Comparison of ENCODE assay signal across 11 cellular contexts in the genomic region with DNA sequence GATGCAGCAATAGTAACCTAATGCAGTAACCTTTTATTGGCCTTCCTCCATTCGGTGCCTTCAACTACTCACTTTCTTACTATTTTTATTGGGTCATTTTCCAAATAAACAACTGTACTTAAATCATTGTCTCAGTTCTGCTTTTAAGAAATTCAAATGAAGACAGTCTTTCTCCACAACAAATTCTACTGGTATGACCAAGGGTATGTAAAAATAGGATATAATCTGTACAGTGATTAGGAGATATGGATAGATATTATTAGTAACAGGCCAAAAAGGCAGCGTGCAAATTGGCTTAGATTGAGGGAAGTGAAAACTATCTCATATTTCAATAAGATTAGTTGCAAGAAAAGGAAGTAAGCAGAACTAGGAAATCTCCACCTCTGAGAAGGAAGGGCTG.
DNase-seq lines count a peak whose midpoint lies in the region; ATAC-seq and TF ChIP-seq lines count a peak whose summit lies in the region.
"Had no signal": no experiment of that assay in that cellular context is flagged by ENCODE, and none has a peak within 500 bp of the region (broad histone marks: within the 10 kb centered on the region; RNA-seq: fewer than 3 reads in every experiment).

No MANE protein-coding gene starts in this region.

- H3K27me3 ChIP-seq in DOHH2 (ENCODE audit: control insufficient read depth, low read length), result no peaks in the 10 kb centered on the region

- peaks cover 21% of the 10 kb centered on the region for H3K4me1 ChIP-seq in DOHH2 (ENCODE audit: control insufficient read depth, low read length)
- H3K4me1 ChIP-seq: BLaER1 had no signal

- H3K4me2 ChIP-seq in DOHH2 (ENCODE audit: low read length), result peak overlapping the region; percentile 36
- H3K4me2 ChIP-seq: BLaER1 had no signal

- H4K20me1 ChIP-seq in DOHH2 (ENCODE audit: control insufficient read depth, insufficient read depth, low read depth, low read length), result no peaks in the 10 kb centered on the region
- H4K20me1 ChIP-seq: BLaER1 had no signal

- ATAC-seq in GM19395 (IDR thresholded peaks at IDR 0.05; ENCODE audit: unreplicated experiment), result peak; percentile 89
- ATAC-seq in HG03039 (IDR thresholded peaks at IDR 0.05; ENCODE audit: unreplicated experiment), result peak; percentile 68

- TF ChIP-seq CTCF in DOHH2 (IDR thresholded peaks at IDR 0.05; ENCODE audit: low read depth, low read length, poor library complexity, severe bottlenecking), result no peak

- H3K9me2 ChIP-seq in DOHH2 (replicated peaks; ENCODE audit: control insufficient read depth, low read length), result no peaks in the 10 kb centered on the region

- H3F3A ChIP-seq in DOHH2 (ENCODE audit: control insufficient read depth, insufficient read depth), result no peaks in the 10 kb centered on the region

- peaks cover 8% of the 10 kb centered on the region; the same call in 1 of the 2 replicates for H3K9me3 ChIP-seq in DOHH2 (ENCODE audit: control insufficient read depth, insufficient read depth, low read length)

- H3K36me3 ChIP-seq in DOHH2 (ENCODE audit: control insufficient read depth, low read length), result no peaks in the 10 kb centered on the region; the same call in 1 of the 2 replicates
- H3K36me3 ChIP-seq: BLaER1 had no signal

- DNase-seq in NOMO-1 treated with dmso at 0.1 percent for 144 hours (lab: John Stamatoyannopoulos, UW; ENCODE audit: unreplicated experiment) (peak; percentile 70), NCI-H446 (lab: John Stamatoyannopoulos, UW) (no peak), NCI-H146 (lab: John Stamatoyannopoulos, UW) (no peak), foreskin melanocyte (no peak)
- DNase-seq in activated CD4-positive, alpha-beta T cell treated with anti-CD3 and anti-CD28 coated beads, Interleukin-2, amount 50 U/mL, for 4 hours, result no peak
- DNase-seq: activated CD8-positive, alpha-beta memory T cell treated with anti-CD3 and anti-CD28 coated beads, Interleukin-2, amount 50 U/mL, for 48 hours; NCI-H1048 had no signal

- H3K27ac ChIP-seq in DOHH2 (ENCODE audit: low read depth, low read length), result peak overlapping the region; percentile 76
- H3K27ac ChIP-seq: BLaER1 had no signal

- peak overlapping the region; percentile 27; the same call in 1 of the 2 replicates for H3K4me3 ChIP-seq in DOHH2 (ENCODE audit: low read length)
- H3K4me3 ChIP-seq: BLaER1 had no signal

- H3K79me2 ChIP-seq in DOHH2 (ENCODE audit: control insufficient read depth, low read length), result no peaks in the 10 kb centered on the region
